In the genomic region with DNA sequence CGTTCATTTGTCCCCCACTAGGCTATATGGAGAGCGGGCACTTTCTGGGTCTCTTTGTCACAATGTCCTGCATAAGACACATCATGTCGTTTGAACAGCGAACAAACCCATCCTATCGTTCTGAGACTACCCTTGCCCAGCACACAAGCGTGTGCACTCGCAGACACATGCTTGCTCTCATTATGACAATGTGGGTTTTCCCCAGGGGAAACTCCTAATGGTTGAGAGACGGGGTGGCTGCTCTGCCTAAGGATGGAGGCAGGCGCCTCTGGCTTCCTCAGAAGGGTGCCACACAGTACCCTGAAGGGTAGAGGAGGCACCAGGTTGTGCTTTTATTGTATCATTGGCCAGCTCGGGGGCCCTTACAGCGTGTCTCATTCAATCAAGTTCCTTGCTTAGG, we compare ENCODE assay signal across 16 cellular contexts. TPM values are rescaled to one million over a fixed set of nuclear protein-coding genes. Genes with fewer than 3 reads are reported as not detected.
A peak's percentile ranks its signal among the peaks of the same experiment; 100 is the strongest.
DNase-seq lines count a peak whose midpoint lies in the region; ATAC-seq, FAIRE-seq and TF ChIP-seq lines count a peak whose summit lies in the region.
"Had no signal": no experiment of that assay in that cellular context is flagged by ENCODE, and none has a peak within 500 bp of the region (broad histone marks: within the 10 kb centered on the region; RNA-seq: fewer than 3 reads in every experiment).

No MANE protein-coding gene starts in this region.

- H3K27ac Mint-ChIP-seq in T-helper 17 cell, result no peak overlapping the region
- H3K27ac Mint-ChIP-seq: activated T-helper 2 cell treated with anti-CD3 and anti-CD28 coated beads, Interferon-gamma antibody, Interleukin-2, Interleukin-4, amounts not matched to agents 10 μg/mL and 5 μg/mL and 100 μg/mL, durations not matched to agents 14 hours and 24 hours and 36 hours had no signal

- H3K9me3 ChIP-seq in T-helper 17 cell (ENCODE audit: control insufficient read depth, low read length, poor library complexity, severe bottlenecking), result no peaks in the 10 kb centered on the region
- H3K9me3 ChIP-seq: esophagus muscularis mucosa, right lobe of liver, upper lobe of right lung had no signal

- ATAC-seq in GM18502 (IDR thresholded peaks at IDR 0.05; ENCODE audit: poor library complexity, unreplicated experiment) (peak; percentile 93), GM19023 (IDR thresholded peaks at IDR 0.05; ENCODE audit: unreplicated experiment) (peak; percentile 84), HG02759 (IDR thresholded peaks at IDR 0.05; ENCODE audit: unreplicated experiment) (peak; percentile 94), T-helper 17 cell (peak; percentile 41)
- ATAC-seq: Panc1, right lobe of liver, upper lobe of right lung had no signal

- FAIRE-seq in D721Med (lab: Jason Lieb, UNC), result no peak

- H3K27me3 Mint-ChIP-seq in T-helper 17 cell, result peaks cover 48% of the 10 kb centered on the region

- no peak for TF ChIP-seq CTCF in D721Med (IDR thresholded peaks at IDR 0.05; ENCODE audit: insufficient read depth, missing control alignments)

- no peaks in the 10 kb centered on the region for H3K4me1 Mint-ChIP-seq in T-helper 17 cell

- no peak overlapping the region for H3K4me3 Mint-ChIP-seq in T-helper 17 cell

- DNase-seq in T-helper 17 cell, result no peak
- no peak for DNase-seq in NCI-H2227 treated with DMSO at 0.1 percent for 48 hours (lab: John Stamatoyannopoulos, UW)
- no peak for DNase-seq in D721Med (ENCODE audit: insufficient read length, low spot score)
- no peak for DNase-seq in iPS-NIHi11 (ENCODE audit: low spot score)
- DNase-seq: caudate nucleus, Kasumi-1, NCI-H2081, right lobe of liver, T1000, upper lobe of right lung had no signal

- no peaks in the 10 kb centered on the region for H3K36me3 Mint-ChIP-seq in T-helper 17 cell (ENCODE audit: low read depth)

RNA-seq across cellular contexts. Expression of a gene that starts 51.0 kb away (rescaled TPM):
- 1 to 10 TPM in 1 of 2 donors, under 1 TPM in 1; 0.15 to 6.2 TPM for total RNA-seq in T-helper 17 cell
- total RNA-seq: activated T-helper 2 cell treated with anti-CD3 and anti-CD28 coated beads, Interferon-gamma antibody, Interleukin-2, Interleukin-4, amounts not matched to agents 10 μg/mL and 5 μg/mL and 100 μg/mL, durations not matched to agents 14 hours and 24 hours and 36 hours had no signal

Comparison
In these comparisons a context has a peak if more than half of its experiments do, and no peak if none do; other contexts are left out.
1. ATAC-seq: peak in every context shown above with its lines; median percentile 94 in HG02759; 93 in GM18502; 84 in GM19023; 41 in T-helper 17 cell.